ENCODE assay signal across 8 cellular contexts in the genomic region with DNA sequence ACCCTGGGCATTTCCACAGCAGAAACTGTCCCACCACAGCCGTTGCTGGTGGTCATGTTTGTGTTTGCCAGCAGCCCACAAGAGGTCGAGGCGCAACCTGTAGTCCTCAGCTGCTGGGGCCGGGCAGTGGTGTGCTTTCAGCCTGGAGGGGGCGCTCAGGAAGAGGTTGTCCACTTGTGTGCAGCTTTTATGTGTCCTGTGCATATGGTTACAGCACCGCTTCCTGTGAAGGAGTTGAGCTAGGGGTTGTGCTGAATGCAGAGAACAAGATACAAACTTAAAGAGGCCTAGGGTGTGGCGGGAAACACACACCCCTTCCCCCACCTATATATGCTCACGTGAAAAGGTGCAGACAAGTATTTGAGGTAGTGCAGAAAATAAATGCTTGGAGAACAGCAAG. TPM values are rescaled to one million over a fixed set of nuclear protein-coding genes. Genes with fewer than 3 reads are reported as not detected.
A peak's percentile ranks its signal among the peaks of the same experiment; 100 is the strongest.
DNase-seq lines count a peak whose midpoint lies in the region; ATAC-seq and TF ChIP-seq lines count a peak whose summit lies in the region.

No MANE protein-coding gene starts in this region.

- peak in 2 of 5 experiments; percentile 26 to 27 for TF ChIP-seq CTCF in gastrocnemius medialis (IDR thresholded peaks at IDR 0.05 in 4 of 5, conservative IDR thresholded peaks at IDR 0.05 in 1 of 5)

- ATAC-seq in gastrocnemius medialis (no peak), HG02763 (IDR thresholded peaks at IDR 0.05; ENCODE audit: unreplicated experiment) (no peak), GM21619 (IDR thresholded peaks at IDR 0.05; ENCODE audit: unreplicated experiment) (no peak), GM18861 (IDR thresholded peaks at IDR 0.05; ENCODE audit: unreplicated experiment) (no peak)

- no peak for TF ChIP-seq POLR2A in gastrocnemius medialis (IDR thresholded peaks at IDR 0.05)

- intact Hi-C loops in gastrocnemius medialis (cut with DNase I; ENCODE audit: low total_unique reads), result no loop called here

- no peaks in the 10 kb centered on the region for H3K36me3 ChIP-seq in gastrocnemius medialis

- H3K27me3 ChIP-seq in gastrocnemius medialis, result no peaks in the 10 kb centered on the region

- DNase-seq in ELF-1 (ENCODE audit: low read depth, low spot score) (peak; percentile 55), SK-MEL-5 (ENCODE audit: low read depth, low spot score) (peak; percentile 45), gastrocnemius medialis (peak in 1 of 2 donors; percentile 58), NCI-H526 treated with DMSO at 0.1 percent for 48 hours (lab: John Stamatoyannopoulos, UW) (no peak)
- peak; percentile 55 for DNase-seq in activated naive CD4-positive, alpha-beta T cell treated with anti-CD3 and anti-CD28 coated beads, Interleukin-2, amount 50 U/mL, for 16 hours

- H3K4me1 ChIP-seq in gastrocnemius medialis, result peaks cover 88 to 89% of the 10 kb centered on the region in 2 donors

- in situ Hi-C loops in SK-MEL-5 (cut with HindIII; ENCODE audit: low pct_unique_long_range_greater_than_20kb, low sequenced_read_pairs), result no loop called here
- in situ Hi-C loops in gastrocnemius medialis (cut with MboI; ENCODE audit: low sequenced_read_pairs in 4 of 4), result no loop called here

- H3K27ac ChIP-seq in gastrocnemius medialis, result peak overlapping the region; percentile 96 to 99 (median 99)

- H3K9me3 ChIP-seq in gastrocnemius medialis, result no peaks in the 10 kb centered on the region

- no peak overlapping the region for H3K4me3 ChIP-seq in gastrocnemius medialis

RNA-seq across cellular contexts. Expression of a gene that starts 29.5 kb away (rescaled TPM):
- 17.9 and 22.8 TPM in 2 replicates for total RNA-seq in SK-MEL-5 (2014; rRNA removed; shearing (Covaris generic))
- polyA plus RNA-seq in SK-MEL-5 (2015; cell fraction: cytosol; rRNA removed), result 43.7 and 315 TPM in 2 replicates
- polyA plus RNA-seq in SK-MEL-5 (2015; cell fraction: nucleus; rRNA removed), result 48.8 and 50.4 TPM in 2 replicates
- 1,000 to 10,000 TPM in 1 of 4 donors, 100 to 1,000 TPM in 3; 218 to 1,159 (median 337) TPM for total RNA-seq in gastrocnemius medialis
